36 cellular contexts compared by ENCODE assay signal in genomic region chr1:111977378-111977777, GRCh38. TPM values are rescaled to one million over a fixed set of nuclear protein-coding genes. Genes with fewer than 3 reads are reported as not detected.
"Had no signal": no experiment of that assay in that cellular context is flagged by ENCODE, and none has a peak within 500 bp of the region (broad histone marks: within the 10 kb centered on the region; RNA-seq: fewer than 3 reads in every experiment).

No MANE protein-coding gene starts in this region.

- H3K4me1 Mint-ChIP-seq: activated CD4-positive, alpha-beta T cell treated with anti-CD3 and anti-CD28 coated beads for 36 hours; activated CD4-positive, alpha-beta T cell treated with anti-CD3 and anti-CD28 coated beads, Interleukin-2, amount 10 ng/mL, durations not matched to agents 7 days and 5 days had no signal

- H3K27ac ChIP-seq: adrenal gland, Peyer's patch, SJSA1 had no signal

- H3K9me3 Mint-ChIP-seq: activated CD4-positive, alpha-beta memory T cell treated with anti-CD3 and anti-CD28 coated beads for 36 hours; activated CD4-positive, alpha-beta T cell treated with anti-CD3 and anti-CD28 coated beads, Interleukin-2, amount 10 ng/mL, durations not matched to agents 7 days and 5 days; activated naive CD4-positive, alpha-beta T cell treated with anti-CD3 and anti-CD28 coated beads for 36 hours; activated naive CD4-positive, alpha-beta T cell treated with anti-CD3 and anti-CD28 coated beads, Interleukin-2, amount 50 U/mL, for 72 hours; activated T-cell treated with anti-CD3 and anti-CD28 coated beads, Interleukin-2, amount 50 U/mL, for 4 hours; activated T-helper 1 cell treated with anti-CD3 and anti-CD28 coated beads, Interleukin-12 subunit alpha, Interleukin-12 subunit beta, Interleukin-2, Interleukin-4 antibody, amounts not matched to agents 30 ng/mL and 10 ng/mL and 1 ng/mL, durations not matched to agents 14 hours and 24 hours and 36 hours; T-helper 1 cell treated with Interleukin-12 subunit alpha and Interleukin-12 subunit beta and Interleukin-4 antibody, amounts not matched to agents 30 μg/mL and 1 μg/mL, for 36 hours; T-helper 2 cell treated with Interferon-gamma antibody and Interleukin-4, amounts not matched to agents 5 μg/mL and 100 μg/mL, for 36 hours had no signal

- H3K9me3 ChIP-seq: adrenal gland, Peyer's patch, SJSA1, SK-N-SH had no signal

- DNase-seq: activated CD4-positive, alpha-beta memory T cell treated with anti-CD3 and anti-CD28 coated beads for 36 hours; activated CD4-positive, alpha-beta T cell treated with anti-CD3 and anti-CD28 coated beads for 36 hours; activated CD4-positive, alpha-beta T cell treated with anti-CD3 and anti-CD28 coated beads, Interleukin-2, amount 10 ng/mL, durations not matched to agents 7 days and 5 days; activated CD8-positive, alpha-beta memory T cell treated with anti-CD3 and anti-CD28 coated beads, Interleukin-2, amount 50 U/mL, for 4 hours; activated gamma-delta T cell treated with Interleukin-2 at 50 U/mL for 16 hours; activated naive CD4-positive, alpha-beta T cell treated with anti-CD3 and anti-CD28 coated beads for 36 hours; activated T-cell treated with anti-CD3 and anti-CD28 coated beads for 4 hours; activated T-cell treated with anti-CD3 and anti-CD28 coated beads, Interleukin-2, amount 50 U/mL, for 4 hours; adrenal gland; cerebellar nuclear complex; Kasumi-1; MM.1S; MV-4-11; NCI-H1092; NCI-H1436 treated with DMSO at 0.1 percent for 48 hours; NCI-H1694 treated with DMSO at 0.1 percent for 48 hours; NCI-H2029; NCI-H524 treated with DMSO at 0.1 percent for 48 hours; NCI-H748 treated with DMSO at 0.1 percent for 48 hours; NK-92 treated with Interleukin-12 subunit alpha and Interleukin-12 subunit beta, amount 100 ng/mL, for 24 hours; PC-3; Peyer's patch; RPMI8226; SHP77 treated with DMSO at 0.1 percent for 48 hours; SK-N-SH had no signal

- H3K4me1 ChIP-seq: adrenal gland, Peyer's patch, SJSA1 had no signal

- H3K36me3 ChIP-seq: adrenal gland, Peyer's patch, SJSA1 had no signal

- H3K9ac ChIP-seq: SK-N-SH had no signal

- H3K4me2 ChIP-seq: SK-N-SH had no signal

- H3K4me3 Mint-ChIP-seq: activated CD4-positive, alpha-beta memory T cell treated with anti-CD3 and anti-CD28 coated beads for 36 hours; activated CD4-positive, alpha-beta T cell treated with anti-CD3 and anti-CD28 coated beads for 36 hours; activated CD4-positive, alpha-beta T cell treated with anti-CD3 and anti-CD28 coated beads, Interleukin-2, amount 10 ng/mL, durations not matched to agents 7 days and 5 days; activated naive CD4-positive, alpha-beta T cell treated with anti-CD3 and anti-CD28 coated beads for 36 hours; activated T-cell treated with anti-CD3 and anti-CD28 coated beads, Interleukin-2, amount 50 U/mL, for 4 hours; activated T-helper 1 cell treated with anti-CD3 and anti-CD28 coated beads, Interleukin-12 subunit alpha, Interleukin-12 subunit beta, Interleukin-2, Interleukin-4 antibody, amounts not matched to agents 30 ng/mL and 10 ng/mL and 1 ng/mL, durations not matched to agents 14 hours and 24 hours and 36 hours; brain; T-helper 1 cell treated with Interleukin-12 subunit alpha and Interleukin-12 subunit beta and Interleukin-4 antibody, amounts not matched to agents 30 μg/mL and 1 μg/mL, for 36 hours; T-helper 2 cell treated with Interferon-gamma antibody and Interleukin-4, amounts not matched to agents 5 μg/mL and 100 μg/mL, for 36 hours; WTC11 had no signal

- H3K36me3 Mint-ChIP-seq: activated CD4-positive, alpha-beta memory T cell treated with anti-CD3 and anti-CD28 coated beads for 36 hours; activated naive CD4-positive, alpha-beta T cell treated with anti-CD3 and anti-CD28 coated beads, Interleukin-2, amount 50 U/mL, for 72 hours; WTC11 had no signal

- FAIRE-seq: astrocyte, bronchial epithelial cell, TTC549 had no signal

- H3K27ac Mint-ChIP-seq: activated CD4-positive, alpha-beta memory T cell treated with anti-CD3 and anti-CD28 coated beads for 36 hours; activated CD4-positive, alpha-beta T cell treated with anti-CD3 and anti-CD28 coated beads for 36 hours; activated CD4-positive, alpha-beta T cell treated with anti-CD3 and anti-CD28 coated beads, Interleukin-2, amount 10 ng/mL, durations not matched to agents 7 days and 5 days; activated naive CD4-positive, alpha-beta T cell treated with anti-CD3 and anti-CD28 coated beads for 36 hours; activated naive CD4-positive, alpha-beta T cell treated with anti-CD3 and anti-CD28 coated beads, Interleukin-2, amount 50 U/mL, for 72 hours; activated T-helper 1 cell treated with anti-CD3 and anti-CD28 coated beads, Interleukin-12 subunit alpha, Interleukin-12 subunit beta, Interleukin-2, Interleukin-4 antibody, amounts not matched to agents 30 ng/mL and 10 ng/mL and 1 ng/mL, durations not matched to agents 14 hours and 24 hours and 36 hours; T-helper 1 cell treated with Interleukin-12 subunit alpha and Interleukin-12 subunit beta and Interleukin-4 antibody, amounts not matched to agents 30 μg/mL and 1 μg/mL, for 36 hours; T-helper 2 cell treated with Interferon-gamma antibody and Interleukin-4, amounts not matched to agents 5 μg/mL and 100 μg/mL, for 36 hours; WTC11 had no signal

- H3K4me3 ChIP-seq: adrenal gland, Peyer's patch, SJSA1 had no signal

- H3K27me3 ChIP-seq: adrenal gland, Peyer's patch had no signal

- ATAC-seq: activated CD4-positive, alpha-beta T cell treated with anti-CD3 and anti-CD28 coated beads for 36 hours; activated CD4-positive, CD25-positive, alpha-beta regulatory T cell treated with anti-CD3 and anti-CD28 coated beads, Interleukin-2, amount 50 U/mL, for 24 hours; activated naive CD4-positive, alpha-beta T cell treated with anti-CD3 and anti-CD28 coated beads, Interleukin-2, amount 50 U/mL, for 72 hours; activated T-cell treated with anti-CD3 and anti-CD28 coated beads, Interleukin-2, amount 50 U/mL, for 4 hours; PC-3; WTC11 had no signal

RNA-seq across cellular contexts. Expression of gene KCND3, which starts 12.1 kb away (rescaled TPM):
- total RNA-seq: activated CD4-positive, alpha-beta memory T cell treated with anti-CD3 and anti-CD28 coated beads for 36 hours; activated CD4-positive, alpha-beta T cell treated with anti-CD3 and anti-CD28 coated beads for 36 hours; activated CD4-positive, alpha-beta T cell treated with anti-CD3 and anti-CD28 coated beads, Interleukin-2, amount 10 ng/mL, durations not matched to agents 7 days and 5 days; activated naive CD4-positive, alpha-beta T cell treated with anti-CD3 and anti-CD28 coated beads for 36 hours; activated naive CD4-positive, alpha-beta T cell treated with anti-CD3 and anti-CD28 coated beads, Interleukin-2, amount 50 U/mL, for 72 hours; activated T-cell treated with anti-CD3 and anti-CD28 coated beads, Interleukin-2, amount 50 U/mL, for 4 hours; activated T-helper 1 cell treated with anti-CD3 and anti-CD28 coated beads, Interleukin-12 subunit alpha, Interleukin-12 subunit beta, Interleukin-2, Interleukin-4 antibody, amounts not matched to agents 30 ng/mL and 10 ng/mL and 1 ng/mL, durations not matched to agents 14 hours and 24 hours and 36 hours; PC-3; SJSA1 had no signal
- polyA plus RNA-seq: SK-N-SH had no signal
